In genomic region chr16:70724146-70725023, GRCh38 we compare ENCODE assay signal across 1 cellular context.
TF ChIP-seq lines count a peak whose summit lies in the region.

No MANE protein-coding gene starts in this region.

TF ChIP-seq in HepG2, 621 proteins besides CTCF, POLR2A, EP300 and RAD21 (continued from another document and continues in another):
- TF ChIP-seq, protein P1, sequence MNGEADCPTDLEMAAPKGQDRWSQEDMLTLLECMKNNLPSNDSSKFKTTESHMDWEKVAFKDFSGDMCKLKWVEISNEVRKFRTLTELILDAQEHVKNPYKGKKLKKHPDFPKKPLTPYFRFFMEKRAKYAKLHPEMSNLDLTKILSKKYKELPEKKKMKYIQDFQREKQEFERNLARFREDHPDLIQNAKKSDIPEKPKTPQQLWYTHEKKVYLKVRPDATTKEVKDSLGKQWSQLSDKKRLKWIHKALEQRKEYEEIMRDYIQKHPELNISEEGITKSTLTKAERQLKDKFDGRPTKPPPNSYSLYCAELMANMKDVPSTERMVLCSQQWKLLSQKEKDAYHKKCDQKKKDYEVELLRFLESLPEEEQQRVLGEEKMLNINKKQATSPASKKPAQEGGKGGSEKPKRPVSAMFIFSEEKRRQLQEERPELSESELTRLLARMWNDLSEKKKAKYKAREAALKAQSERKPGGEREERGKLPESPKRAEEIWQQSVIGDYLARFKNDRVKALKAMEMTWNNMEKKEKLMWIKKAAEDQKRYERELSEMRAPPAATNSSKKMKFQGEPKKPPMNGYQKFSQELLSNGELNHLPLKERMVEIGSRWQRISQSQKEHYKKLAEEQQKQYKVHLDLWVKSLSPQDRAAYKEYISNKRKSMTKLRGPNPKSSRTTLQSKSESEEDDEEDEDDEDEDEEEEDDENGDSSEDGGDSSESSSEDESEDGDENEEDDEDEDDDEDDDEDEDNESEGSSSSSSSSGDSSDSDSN (CRISPR knock-in tag; IDR thresholded peaks at IDR 0.05): peak; percentile 67
- TF ChIP-seq ZNF431 (CRISPR knock-in tag; IDR thresholded peaks at IDR 0.05; ENCODE audit: borderline replicate concordance, low read depth) (peak; percentile 68; the same call in 1 of the 2 replicates), ZNF784 (CRISPR knock-in tag; IDR thresholded peaks at IDR 0.05; ENCODE audit: borderline replicate concordance) (no peak), ZNF275 (CRISPR knock-in tag; IDR thresholded peaks at IDR 0.05; ENCODE audit: borderline replicate concordance) (no peak), NCOA5 (CRISPR knock-in tag; IDR thresholded peaks at IDR 0.05) (no peak), ZFP62 (CRISPR knock-in tag; IDR thresholded peaks at IDR 0.05) (no peak), RFX5 (IDR thresholded peaks at IDR 0.05; ENCODE audit: low read depth, low read length) (no peak), GATAD2A (CRISPR knock-in tag; IDR thresholded peaks at IDR 0.05) (peak; percentile 74), ZNF674 (CRISPR knock-in tag; IDR thresholded peaks at IDR 0.05; ENCODE audit: low read depth) (no peak), ZNF256 (CRISPR knock-in tag; conservative IDR thresholded peaks at IDR 0.05) (no peak), ASH2L (IDR thresholded peaks at IDR 0.05; ENCODE audit: insufficient read length, low read depth, low read length) (peak; percentile 96), GLI4 (CRISPR knock-in tag; IDR thresholded peaks at IDR 0.05; ENCODE audit: borderline replicate concordance) (peak; percentile 82; the same call in 1 of the 2 replicates), MEF2D (CRISPR knock-in tag; IDR thresholded peaks at IDR 0.05) (peak; percentile 17), HBP1 (CRISPR knock-in tag; IDR thresholded peaks at IDR 0.05; ENCODE audit: low read depth) (peak; percentile 40; the same call in 1 of the 2 replicates), ZNF790 (CRISPR knock-in tag; IDR thresholded peaks at IDR 0.05; ENCODE audit: borderline replicate concordance) (no peak; the same call in 1 of the 2 replicates), ZNF430 (CRISPR knock-in tag; IDR thresholded peaks at IDR 0.05) (peak; percentile 69), ZNF788 (CRISPR knock-in tag; IDR thresholded peaks at IDR 0.05; ENCODE audit: borderline replicate concordance) (peak; percentile 18; the same call in 1 of the 2 replicates), SKI (IDR thresholded peaks at IDR 0.05; ENCODE audit: partially characterized antibody) (no peak), NR1H2 (CRISPR knock-in tag; IDR thresholded peaks at IDR 0.05; ENCODE audit: borderline replicate concordance, low read depth) (no peak), POLR2AphosphoS2 (IDR thresholded peaks at IDR 0.05; ENCODE audit: low read depth, low read length) (no peak), BCL6 (CRISPR knock-in tag; IDR thresholded peaks at IDR 0.05) (peak; percentile 64), ARID2 (CRISPR knock-in tag; IDR thresholded peaks at IDR 0.05; ENCODE audit: borderline replicate concordance) (no peak), RFX3 (CRISPR knock-in tag; IDR thresholded peaks at IDR 0.05) (no peak), DMAP1 (CRISPR knock-in tag; IDR thresholded peaks at IDR 0.05) (no peak), CEBPB (IDR thresholded peaks at IDR 0.05; ENCODE audit: borderline replicate concordance, low read depth, low read length) (0 out of 2 replicates have a peak, but pooled peaks have one; percentile 30), DMTF1 (CRISPR knock-in tag; IDR thresholded peaks at IDR 0.05) (no peak; the same call in 1 of the 2 replicates), U2AF1 (optimal IDR thresholded peaks at IDR 0.05; ENCODE audit: low read depth, low read length) (peak; percentile 76), ZNF576 (CRISPR knock-in tag; IDR thresholded peaks at IDR 0.05) (no peak), ZNF225 (CRISPR knock-in tag; IDR thresholded peaks at IDR 0.05) (no peak; the same call in 1 of the 2 replicates), CENPBD1 (CRISPR knock-in tag; IDR thresholded peaks at IDR 0.05; ENCODE audit: borderline replicate concordance, low read depth) (no peak), POGK (CRISPR knock-in tag; conservative IDR thresholded peaks at IDR 0.05) (no peak), ZNF557 (CRISPR knock-in tag; IDR thresholded peaks at IDR 0.05) (0 out of 2 replicates have a peak, but pooled peaks have one; percentile 16), ZSCAN12 (CRISPR knock-in tag; IDR thresholded peaks at IDR 0.05) (no peak), ZNF549 (CRISPR knock-in tag; IDR thresholded peaks at IDR 0.05) (no peak), KDM5B (CRISPR knock-in tag; IDR thresholded peaks at IDR 0.05; ENCODE audit: borderline replicate concordance) (peak; percentile 82; the same call in 1 of the 2 replicates), ZNF446 (CRISPR knock-in tag; IDR thresholded peaks at IDR 0.05) (no peak; the same call in 1 of the 2 replicates), NFKB2 (CRISPR knock-in tag; IDR thresholded peaks at IDR 0.05; ENCODE audit: borderline replicate concordance) (no peak; the same call in 1 of the 2 replicates), ZNF18 (CRISPR knock-in tag; IDR thresholded peaks at IDR 0.05; ENCODE audit: insufficient replicate concordance) (peak; percentile 68)
- TF ChIP-seq, protein P2, sequence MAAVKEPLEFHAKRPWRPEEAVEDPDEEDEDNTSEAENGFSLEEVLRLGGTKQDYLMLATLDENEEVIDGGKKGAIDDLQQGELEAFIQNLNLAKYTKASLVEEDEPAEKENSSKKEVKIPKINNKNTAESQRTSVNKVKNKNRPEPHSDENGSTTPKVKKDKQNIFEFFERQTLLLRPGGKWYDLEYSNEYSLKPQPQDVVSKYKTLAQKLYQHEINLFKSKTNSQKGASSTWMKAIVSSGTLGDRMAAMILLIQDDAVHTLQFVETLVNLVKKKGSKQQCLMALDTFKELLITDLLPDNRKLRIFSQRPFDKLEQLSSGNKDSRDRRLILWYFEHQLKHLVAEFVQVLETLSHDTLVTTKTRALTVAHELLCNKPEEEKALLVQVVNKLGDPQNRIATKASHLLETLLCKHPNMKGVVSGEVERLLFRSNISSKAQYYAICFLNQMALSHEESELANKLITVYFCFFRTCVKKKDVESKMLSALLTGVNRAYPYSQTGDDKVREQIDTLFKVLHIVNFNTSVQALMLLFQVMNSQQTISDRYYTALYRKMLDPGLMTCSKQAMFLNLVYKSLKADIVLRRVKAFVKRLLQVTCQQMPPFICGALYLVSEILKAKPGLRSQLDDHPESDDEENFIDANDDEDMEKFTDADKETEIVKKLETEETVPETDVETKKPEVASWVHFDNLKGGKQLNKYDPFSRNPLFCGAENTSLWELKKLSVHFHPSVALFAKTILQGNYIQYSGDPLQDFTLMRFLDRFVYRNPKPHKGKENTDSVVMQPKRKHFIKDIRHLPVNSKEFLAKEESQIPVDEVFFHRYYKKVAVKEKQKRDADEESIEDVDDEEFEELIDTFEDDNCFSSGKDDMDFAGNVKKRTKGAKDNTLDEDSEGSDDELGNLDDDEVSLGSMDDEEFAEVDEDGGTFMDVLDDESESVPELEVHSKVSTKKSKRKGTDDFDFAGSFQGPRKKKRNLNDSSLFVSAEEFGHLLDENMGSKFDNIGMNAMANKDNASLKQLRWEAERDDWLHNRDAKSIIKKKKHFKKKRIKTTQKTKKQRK (IDR thresholded peaks at IDR 0.05; ENCODE audit: low read length): no peak
- TF ChIP-seq, protein P3, sequence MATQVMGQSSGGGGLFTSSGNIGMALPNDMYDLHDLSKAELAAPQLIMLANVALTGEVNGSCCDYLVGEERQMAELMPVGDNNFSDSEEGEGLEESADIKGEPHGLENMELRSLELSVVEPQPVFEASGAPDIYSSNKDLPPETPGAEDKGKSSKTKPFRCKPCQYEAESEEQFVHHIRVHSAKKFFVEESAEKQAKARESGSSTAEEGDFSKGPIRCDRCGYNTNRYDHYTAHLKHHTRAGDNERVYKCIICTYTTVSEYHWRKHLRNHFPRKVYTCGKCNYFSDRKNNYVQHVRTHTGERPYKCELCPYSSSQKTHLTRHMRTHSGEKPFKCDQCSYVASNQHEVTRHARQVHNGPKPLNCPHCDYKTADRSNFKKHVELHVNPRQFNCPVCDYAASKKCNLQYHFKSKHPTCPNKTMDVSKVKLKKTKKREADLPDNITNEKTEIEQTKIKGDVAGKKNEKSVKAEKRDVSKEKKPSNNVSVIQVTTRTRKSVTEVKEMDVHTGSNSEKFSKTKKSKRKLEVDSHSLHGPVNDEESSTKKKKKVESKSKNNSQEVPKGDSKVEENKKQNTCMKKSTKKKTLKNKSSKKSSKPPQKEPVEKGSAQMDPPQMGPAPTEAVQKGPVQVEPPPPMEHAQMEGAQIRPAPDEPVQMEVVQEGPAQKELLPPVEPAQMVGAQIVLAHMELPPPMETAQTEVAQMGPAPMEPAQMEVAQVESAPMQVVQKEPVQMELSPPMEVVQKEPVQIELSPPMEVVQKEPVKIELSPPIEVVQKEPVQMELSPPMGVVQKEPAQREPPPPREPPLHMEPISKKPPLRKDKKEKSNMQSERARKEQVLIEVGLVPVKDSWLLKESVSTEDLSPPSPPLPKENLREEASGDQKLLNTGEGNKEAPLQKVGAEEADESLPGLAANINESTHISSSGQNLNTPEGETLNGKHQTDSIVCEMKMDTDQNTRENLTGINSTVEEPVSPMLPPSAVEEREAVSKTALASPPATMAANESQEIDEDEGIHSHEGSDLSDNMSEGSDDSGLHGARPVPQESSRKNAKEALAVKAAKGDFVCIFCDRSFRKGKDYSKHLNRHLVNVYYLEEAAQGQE (IDR thresholded peaks at IDR 0.05; ENCODE audit: borderline replicate concordance in 1 of 2, low read depth in 1 of 2, low read length in 2 of 2): peak in 1 of 2 experiments; percentile 77; a peak in 1 of 4 replicates
